Comparison of ENCODE assay signal across 2 cellular contexts in the genomic region with DNA sequence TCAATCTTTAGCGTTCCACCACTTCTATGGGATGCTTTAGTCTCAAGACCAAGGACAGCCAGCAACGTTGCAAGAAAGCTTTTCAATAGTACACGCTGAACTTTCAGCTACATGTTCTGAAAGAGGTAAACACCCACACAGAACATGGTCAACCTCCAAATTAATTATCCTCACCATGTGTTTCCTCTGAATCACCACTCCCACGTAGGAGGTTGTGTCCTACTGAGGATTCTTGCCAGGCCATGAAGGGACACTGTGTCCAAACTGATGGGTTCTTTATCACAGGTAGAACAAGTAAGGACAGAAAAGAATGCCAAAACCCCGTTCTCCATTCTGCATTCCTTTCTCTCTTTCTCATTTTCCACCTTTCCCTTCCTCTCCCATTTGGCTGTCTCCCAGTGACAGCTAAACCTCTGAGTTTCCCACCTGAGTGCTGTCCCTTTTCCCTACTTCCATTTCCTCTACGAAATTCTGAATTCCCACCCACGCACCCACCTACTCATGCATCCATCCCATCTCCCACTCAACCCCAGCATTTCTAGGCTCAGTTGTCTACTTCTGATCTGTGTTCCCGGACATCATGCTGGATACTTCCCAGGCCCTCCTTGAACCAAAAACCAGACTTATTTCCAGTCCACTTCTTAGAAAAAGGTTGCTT.
TF ChIP-seq lines count a peak whose summit lies in the region.

No MANE protein-coding gene starts in this region.

TF ChIP-seq in K562, 482 proteins besides CTCF, POLR2A, EP300 and RAD21 (continued from another document):
- TF ChIP-seq, protein P1, sequence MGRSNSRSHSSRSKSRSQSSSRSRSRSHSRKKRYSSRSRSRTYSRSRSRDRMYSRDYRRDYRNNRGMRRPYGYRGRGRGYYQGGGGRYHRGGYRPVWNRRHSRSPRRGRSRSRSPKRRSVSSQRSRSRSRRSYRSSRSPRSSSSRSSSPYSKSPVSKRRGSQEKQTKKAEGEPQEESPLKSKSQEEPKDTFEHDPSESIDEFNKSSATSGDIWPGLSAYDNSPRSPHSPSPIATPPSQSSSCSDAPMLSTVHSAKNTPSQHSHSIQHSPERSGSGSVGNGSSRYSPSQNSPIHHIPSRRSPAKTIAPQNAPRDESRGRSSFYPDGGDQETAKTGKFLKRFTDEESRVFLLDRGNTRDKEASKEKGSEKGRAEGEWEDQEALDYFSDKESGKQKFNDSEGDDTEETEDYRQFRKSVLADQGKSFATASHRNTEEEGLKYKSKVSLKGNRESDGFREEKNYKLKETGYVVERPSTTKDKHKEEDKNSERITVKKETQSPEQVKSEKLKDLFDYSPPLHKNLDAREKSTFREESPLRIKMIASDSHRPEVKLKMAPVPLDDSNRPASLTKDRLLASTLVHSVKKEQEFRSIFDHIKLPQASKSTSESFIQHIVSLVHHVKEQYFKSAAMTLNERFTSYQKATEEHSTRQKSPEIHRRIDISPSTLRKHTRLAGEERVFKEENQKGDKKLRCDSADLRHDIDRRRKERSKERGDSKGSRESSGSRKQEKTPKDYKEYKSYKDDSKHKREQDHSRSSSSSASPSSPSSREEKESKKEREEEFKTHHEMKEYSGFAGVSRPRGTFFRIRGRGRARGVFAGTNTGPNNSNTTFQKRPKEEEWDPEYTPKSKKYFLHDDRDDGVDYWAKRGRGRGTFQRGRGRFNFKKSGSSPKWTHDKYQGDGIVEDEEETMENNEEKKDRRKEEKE (IDR thresholded peaks at IDR 0.05; ENCODE audit: borderline replicate concordance in 1 of 2, control insufficient read depth in 1 of 2, low read depth in 2 of 2, low read length in 1 of 2): no peak

TF ChIP-seq in GM23338, 12 proteins besides CTCF, POLR2A, EP300 and RAD21 (continued from another document):
- TF ChIP-seq REST (IDR thresholded peaks at IDR 0.05; ENCODE audit: unreplicated experiment): no peak
- TF ChIP-seq EZH2phosphoT487 (IDR thresholded peaks at IDR 0.05; ENCODE audit: unreplicated experiment): no peak
- no peak for TF ChIP-seq STAT1 (IDR thresholded peaks at IDR 0.05; ENCODE audit: unreplicated experiment)
- TF ChIP-seq EZH2 (IDR thresholded peaks at IDR 0.05; ENCODE audit: low read depth, unreplicated experiment): no peak
- TF ChIP-seq, protein P2, sequence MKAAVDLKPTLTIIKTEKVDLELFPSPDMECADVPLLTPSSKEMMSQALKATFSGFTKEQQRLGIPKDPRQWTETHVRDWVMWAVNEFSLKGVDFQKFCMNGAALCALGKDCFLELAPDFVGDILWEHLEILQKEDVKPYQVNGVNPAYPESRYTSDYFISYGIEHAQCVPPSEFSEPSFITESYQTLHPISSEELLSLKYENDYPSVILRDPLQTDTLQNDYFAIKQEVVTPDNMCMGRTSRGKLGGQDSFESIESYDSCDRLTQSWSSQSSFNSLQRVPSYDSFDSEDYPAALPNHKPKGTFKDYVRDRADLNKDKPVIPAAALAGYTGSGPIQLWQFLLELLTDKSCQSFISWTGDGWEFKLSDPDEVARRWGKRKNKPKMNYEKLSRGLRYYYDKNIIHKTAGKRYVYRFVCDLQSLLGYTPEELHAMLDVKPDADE (IDR thresholded peaks at IDR 0.05): no peak
- no peak for TF ChIP-seq ZNF331 (CRISPR knock-in tag; IDR thresholded peaks at IDR 0.05; ENCODE audit: low read depth)
- no peak for TF ChIP-seq ZNF114 (CRISPR knock-in tag; IDR thresholded peaks at IDR 0.05)
- TF ChIP-seq NANOG (IDR thresholded peaks at IDR 0.05; ENCODE audit: borderline replicate concordance): no peak
- TF ChIP-seq JUNB (IDR thresholded peaks at IDR 0.05; ENCODE audit: unreplicated experiment): no peak
TF ChIP-seq in GM23338: peak in this region for 0.
